Comparison of ENCODE assay signal across 30 cellular contexts in the genomic region with DNA sequence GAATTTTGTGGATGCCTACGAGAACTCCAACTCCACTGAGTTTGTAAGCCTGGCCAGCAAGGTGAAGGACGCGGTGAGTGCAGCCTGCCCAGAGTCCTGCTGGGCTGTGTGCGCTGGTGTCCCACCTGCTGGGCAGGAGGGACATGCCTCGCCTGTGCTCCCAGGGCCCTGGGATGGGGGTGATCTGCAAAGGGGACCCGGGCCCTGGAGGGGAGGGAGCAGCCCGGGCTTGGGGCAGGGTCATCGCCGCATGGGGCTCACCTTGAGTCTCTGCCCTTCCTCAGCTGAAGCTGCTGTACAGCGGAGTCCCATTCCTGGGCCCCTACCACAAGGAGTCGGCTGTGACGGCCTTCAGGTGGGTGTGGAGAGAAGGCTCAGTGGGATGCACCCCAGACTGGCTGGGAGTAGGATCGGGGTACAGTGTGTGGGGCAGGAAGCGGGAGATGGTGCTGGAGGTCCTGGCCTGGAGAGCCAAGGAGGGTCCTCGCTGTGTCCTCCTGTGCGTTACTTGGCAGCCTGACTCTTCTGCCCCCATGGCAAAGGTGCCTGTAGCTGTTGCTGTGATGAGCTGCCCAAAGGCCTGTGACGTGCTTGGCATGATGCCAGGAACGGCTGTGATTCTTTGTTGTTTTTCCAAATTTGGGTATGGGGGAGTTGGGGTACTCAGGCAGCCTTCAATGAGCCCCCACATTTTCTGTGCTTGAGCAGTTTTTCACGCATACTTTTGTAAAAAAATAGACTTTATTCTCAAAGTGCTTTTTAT. TPM values are rescaled to one million over a fixed set of nuclear protein-coding genes. Genes with fewer than 3 reads are reported as not detected.
DNase-seq lines count a peak whose midpoint lies in the region; ATAC-seq and TF ChIP-seq lines count a peak whose summit lies in the region.
"Had no signal": no experiment of that assay in that cellular context is flagged by ENCODE, and none has a peak within 500 bp of the region (broad histone marks: within the 10 kb centered on the region; RNA-seq: fewer than 3 reads in every experiment).

No MANE protein-coding gene starts in this region.

- no peak for TF ChIP-seq EP300 in Ishikawa (IDR thresholded peaks at IDR 0.05; ENCODE audit: borderline replicate concordance)

- peak overlapping the region; percentile 18 to 30 for H3K9ac ChIP-seq in duodenal mucosa (ENCODE audit: low read depth in 1 of 2, low read length in 2 of 2)
- no peak overlapping the region for H3K9ac ChIP-seq in trophoblast cell (ENCODE audit: low read length)
- H3K9ac ChIP-seq: BLaER1 treated with 17β-estradiol and CSF1 and Interleukin-3, amounts not matched to agents 10 nM and 100 nM; parathyroid adenoma had no signal

- no peaks in the 10 kb centered on the region for H3K27me3 ChIP-seq in Caco-2 (replicated peaks; ENCODE audit: control insufficient read depth, insufficient read depth, low read length)
- no peaks in the 10 kb centered on the region for H3K27me3 ChIP-seq in duodenal mucosa (ENCODE audit: control insufficient read depth in 1 of 2, insufficient read depth in 2 of 2, low read length in 2 of 2)
- H3K27me3 ChIP-seq in trophoblast cell (ENCODE audit: insufficient read depth, low read length): no peaks in the 10 kb centered on the region
- H3K27me3 ChIP-seq: BLaER1 treated with 17β-estradiol and CSF1 and Interleukin-3, amounts not matched to agents 10 nM and 100 nM; breast epithelium; right atrium auricular region had no signal

- H2AK5ac ChIP-seq in trophoblast cell (ENCODE audit: low read length): no peak overlapping the region

- H3K9me3 Mint-ChIP-seq in Caco-2 (ENCODE audit: unreplicated experiment): peaks cover 6% of the 10 kb centered on the region
- H3K9me3 Mint-ChIP-seq: activated CD4-positive, alpha-beta T cell treated with anti-CD3 and anti-CD28 coated beads, Interleukin-2, amount 10 ng/mL, durations not matched to agents 24 days and 14 days; activated naive CD8-positive, alpha-beta T cell treated with anti-CD3 and anti-CD28 coated beads for 36 hours; T-cell; WTC11 had no signal

- H3K27me3 Mint-ChIP-seq in Caco-2 (ENCODE audit: insufficient read depth, unreplicated experiment): no peaks in the 10 kb centered on the region
- H3K27me3 Mint-ChIP-seq: activated naive CD8-positive, alpha-beta T cell treated with anti-CD3 and anti-CD28 coated beads for 36 hours had no signal

- CTCF ChIA-PET in Caco-2 (lab: Charles Lee): no interaction called here

- H3K9me3 ChIP-seq in Caco-2 (no peaks in the 10 kb centered on the region), duodenal mucosa (ENCODE audit: control insufficient read depth in 1 of 2, low read length in 2 of 2) (no peaks in the 10 kb centered on the region), trophoblast cell (ENCODE audit: insufficient read depth, low read depth, low read length) (no peaks in the 10 kb centered on the region)
- H3K9me3 ChIP-seq: BLaER1 treated with 17β-estradiol and CSF1 and Interleukin-3, amounts not matched to agents 10 nM and 100 nM; breast epithelium; right atrium auricular region had no signal

- peak overlapping the region; percentile 81 for H3K27ac Mint-ChIP-seq in Caco-2 (ENCODE audit: unreplicated experiment)
- H3K27ac Mint-ChIP-seq: activated CD4-positive, alpha-beta T cell treated with anti-CD3 and anti-CD28 coated beads, Interleukin-2, amount 10 ng/mL, durations not matched to agents 24 days and 14 days; activated naive CD8-positive, alpha-beta T cell treated with anti-CD3 and anti-CD28 coated beads for 36 hours; T-cell; WTC11 had no signal

- no peak for ATAC-seq in HG03565 (IDR thresholded peaks at IDR 0.05; ENCODE audit: unreplicated experiment)
- ATAC-seq: T-cell had no signal

- BruUV-seq in Caco-2 (replicated peaks; lab: Mats Ljungman, UMichigan): no TSS peak

- no peak for TF ChIP-seq CTCF in Caco-2 (IDR thresholded peaks at IDR 0.05; ENCODE audit: insufficient read depth in 1 of 2, low read depth in 1 of 2, low read length in 1 of 2, severe bottlenecking in 1 of 2, unreplicated experiment in 1 of 2)
- TF ChIP-seq CTCF in foreskin fibroblast (IDR thresholded peaks at IDR 0.05; ENCODE audit: low read depth, low read length): no peak

- H2AFZ ChIP-seq in trophoblast cell (ENCODE audit: insufficient read depth, low read length, poor library complexity): no peak overlapping the region
- H2AFZ ChIP-seq: parathyroid adenoma had no signal

- H3K4me1 ChIP-seq in Caco-2 (peaks cover 17% of the 10 kb centered on the region), duodenal mucosa (ENCODE audit: control insufficient read depth in 1 of 2, insufficient read depth in 2 of 2, low read length in 2 of 2) (peaks cover 46 to 56% of the 10 kb centered on the region in 2 donors), trophoblast cell (ENCODE audit: control insufficient read depth in 1 of 2, insufficient read depth in 2 of 2, low read length in 2 of 2) (no peaks in the 10 kb centered on the region)
- H3K4me1 ChIP-seq: breast epithelium, parathyroid adenoma, right atrium auricular region had no signal

- no peak overlapping the region for H3K4me2 ChIP-seq in trophoblast cell (ENCODE audit: low read length)

- H4K12ac ChIP-seq in trophoblast cell (ENCODE audit: low read depth, low read length): no peak overlapping the region

- H2BK12ac ChIP-seq in trophoblast cell (ENCODE audit: low read length): no peak overlapping the region

- H3K79me1 ChIP-seq in trophoblast cell (ENCODE audit: low read length): no peaks in the 10 kb centered on the region

- H3K36me3 ChIP-seq in Caco-2 (ENCODE audit: control insufficient read depth, insufficient read depth, low read length): peaks cover 9% of the 10 kb centered on the region
- peaks cover 7 to 39% of the 10 kb centered on the region in 2 donors for H3K36me3 ChIP-seq in duodenal mucosa (ENCODE audit: control insufficient read depth in 1 of 2, insufficient read depth in 2 of 2, low read length in 2 of 2)
- no peaks in the 10 kb centered on the region for H3K36me3 ChIP-seq in trophoblast cell (ENCODE audit: control insufficient read depth in 1 of 2, insufficient read depth in 2 of 2, low read length in 2 of 2)
- H3K36me3 ChIP-seq: BLaER1 treated with 17β-estradiol and CSF1 and Interleukin-3, amounts not matched to agents 10 nM and 100 nM; breast epithelium; right atrium auricular region had no signal

- peaks cover 7% of the 10 kb centered on the region for H3K4me1 Mint-ChIP-seq in Caco-2 (ENCODE audit: low read depth, unreplicated experiment)
- H3K4me1 Mint-ChIP-seq: activated CD4-positive, alpha-beta T cell treated with anti-CD3 and anti-CD28 coated beads, Interleukin-2, amount 10 ng/mL, durations not matched to agents 24 days and 14 days; activated naive CD8-positive, alpha-beta T cell treated with anti-CD3 and anti-CD28 coated beads for 36 hours; T-cell had no signal

- TF ChIP-seq RAD21 in Ishikawa (IDR thresholded peaks at IDR 0.05; ENCODE audit: low read depth): no peak

- no peak overlapping the region for H3K18ac ChIP-seq in trophoblast cell (ENCODE audit: low read length)

- DNase-seq in Caco-2 (no peak), trophoblast cell (no peak), foreskin fibroblast (no peak)
- no peak for DNase-seq in activated CD8-positive, alpha-beta memory T cell treated with anti-CD3 and anti-CD28 coated beads, Interleukin-2, amount 50 U/mL, for 48 hours
- no peak for DNase-seq in stimulated activated CD4-positive, alpha-beta T cell treated with anti-CD3 and anti-CD28 coated beads, Interleukin-1b, Interleukin-23, amount 100 ng/mL, for 48 hours
- DNase-seq: activated CD4-positive, alpha-beta T cell treated with anti-CD3 and anti-CD28 coated beads, Interleukin-2, amount 10 ng/mL, durations not matched to agents 24 days and 14 days; activated effector memory CD4-positive, alpha-beta T cell treated with anti-CD3 and anti-CD28 coated beads, Interleukin-2, amount 50 U/mL, for 16 hours; activated naive CD8-positive, alpha-beta T cell treated with anti-CD3 and anti-CD28 coated beads for 36 hours; activated T-cell treated with anti-CD3 and anti-CD28 coated beads, Interleukin-2, amount 50 U/mL, for 1 hour; anterior cingulate cortex; COR-L47; hypothalamus; NCI-H1048; NCI-H187; NCI-H2171 treated with DMSO at 0.1 percent for 48 hours; NCI-H526; stimulated activated CD4-positive, alpha-beta T cell treated with anti-CD3 and anti-CD28 coated beads, Interleukin-2, amount 100 ng/mL, for 48 hours; T-cell had no signal

- no peaks in the 10 kb centered on the region for H3K79me2 ChIP-seq in trophoblast cell (ENCODE audit: control insufficient read depth, insufficient read depth, low read length, poor library complexity)

- peak overlapping the region; percentile 52 for H3K23ac ChIP-seq in trophoblast cell (ENCODE audit: low read length)

- POLR2A ChIA-PET in Caco-2 (lab: Charles Lee): no interaction called here

- no peak overlapping the region for H3K4ac ChIP-seq in trophoblast cell (ENCODE audit: low read depth, low read length)

- no peak overlapping the region for H4K91ac ChIP-seq in trophoblast cell (ENCODE audit: low read depth, low read length)

- no peak overlapping the region for H3K4me3 ChIP-seq in Caco-2 (ENCODE audit: low read depth, low read length)
- H3K4me3 ChIP-seq in duodenal mucosa (ENCODE audit: low read depth in 1 of 2, low read length in 2 of 2): peak overlapping the region in 1 of 2 donors; percentile 11
- H3K4me3 ChIP-seq in trophoblast cell (ENCODE audit: low read depth, low read length): no peak overlapping the region
- H3K4me3 ChIP-seq in foreskin fibroblast (ENCODE audit: low read depth in 1 of 2, low read length in 2 of 2): no peak overlapping the region
- H3K4me3 ChIP-seq: BLaER1 treated with 17β-estradiol and CSF1 and Interleukin-3, amounts not matched to agents 10 nM and 100 nM; breast epithelium; lung; right atrium auricular region had no signal

- H4K8ac ChIP-seq in trophoblast cell (ENCODE audit: low read depth, low read length): no peak overlapping the region

- H3K27ac ChIP-seq in duodenal mucosa (ENCODE audit: low read depth, low read length): peak overlapping the region; percentile 80
- no peak overlapping the region for H3K27ac ChIP-seq in trophoblast cell (ENCODE audit: low read depth, low read length)
- H3K27ac ChIP-seq: breast epithelium, parathyroid adenoma, right atrium auricular region had no signal

- no peak overlapping the region for H3K14ac ChIP-seq in trophoblast cell (ENCODE audit: low read length)

- no peak overlapping the region for H2BK120ac ChIP-seq in trophoblast cell (ENCODE audit: insufficient read depth, low read length, poor library complexity)

- no peak overlapping the region for H2BK5ac ChIP-seq in trophoblast cell (ENCODE audit: low read depth, low read length, poor library complexity)

- intact Hi-C loops in Caco-2 (cut with micrococcal nuclease; ENCODE audit: unreplicated experiment): no loop called here

- no peak overlapping the region for H3K4me3 Mint-ChIP-seq in Caco-2 (ENCODE audit: unreplicated experiment)
- H3K4me3 Mint-ChIP-seq: activated CD4-positive, alpha-beta T cell treated with anti-CD3 and anti-CD28 coated beads, Interleukin-2, amount 10 ng/mL, durations not matched to agents 24 days and 14 days; activated naive CD8-positive, alpha-beta T cell treated with anti-CD3 and anti-CD28 coated beads for 36 hours; T-cell; WTC11 had no signal

- peaks cover 84% of the 10 kb centered on the region for H3K36me3 Mint-ChIP-seq in Caco-2 (ENCODE audit: insufficient read depth, unreplicated experiment)
- H3K36me3 Mint-ChIP-seq: activated naive CD8-positive, alpha-beta T cell treated with anti-CD3 and anti-CD28 coated beads for 36 hours; T-cell; WTC11 had no signal

- WGBS in trophoblast cell (ENCODE audit: extremely low coverage, insufficient coverage, insufficient read length): no CpG with 5 or more reads among the region's 19 CpGs

RNA-seq across cellular contexts. Expression of a gene that starts 29.2 kb away (rescaled TPM):
- 298 and 304 TPM in 2 replicates for total RNA-seq in Caco-2 (2022)
- polyA plus RNA-seq in trophoblast cell (2013): 8.4 and 11.2 TPM in 2 replicates
- total RNA-seq: activated CD4-positive, alpha-beta T cell treated with anti-CD3 and anti-CD28 coated beads, Interleukin-2, amount 10 ng/mL, durations not matched to agents 24 days and 14 days; G401; LHCN-M2 had no signal
- polyA plus RNA-seq: neural cell had no signal
